ENCODE assay signal across 1 cellular context in genomic region chr3:12916159-12916558, GRCh38.
TF ChIP-seq lines count a peak whose summit lies in the region.

No MANE protein-coding gene starts in this region.

TF ChIP-seq in H1, 55 proteins besides CTCF, POLR2A, EP300 and RAD21 (continued from another document):
- TF ChIP-seq, protein P1, sequence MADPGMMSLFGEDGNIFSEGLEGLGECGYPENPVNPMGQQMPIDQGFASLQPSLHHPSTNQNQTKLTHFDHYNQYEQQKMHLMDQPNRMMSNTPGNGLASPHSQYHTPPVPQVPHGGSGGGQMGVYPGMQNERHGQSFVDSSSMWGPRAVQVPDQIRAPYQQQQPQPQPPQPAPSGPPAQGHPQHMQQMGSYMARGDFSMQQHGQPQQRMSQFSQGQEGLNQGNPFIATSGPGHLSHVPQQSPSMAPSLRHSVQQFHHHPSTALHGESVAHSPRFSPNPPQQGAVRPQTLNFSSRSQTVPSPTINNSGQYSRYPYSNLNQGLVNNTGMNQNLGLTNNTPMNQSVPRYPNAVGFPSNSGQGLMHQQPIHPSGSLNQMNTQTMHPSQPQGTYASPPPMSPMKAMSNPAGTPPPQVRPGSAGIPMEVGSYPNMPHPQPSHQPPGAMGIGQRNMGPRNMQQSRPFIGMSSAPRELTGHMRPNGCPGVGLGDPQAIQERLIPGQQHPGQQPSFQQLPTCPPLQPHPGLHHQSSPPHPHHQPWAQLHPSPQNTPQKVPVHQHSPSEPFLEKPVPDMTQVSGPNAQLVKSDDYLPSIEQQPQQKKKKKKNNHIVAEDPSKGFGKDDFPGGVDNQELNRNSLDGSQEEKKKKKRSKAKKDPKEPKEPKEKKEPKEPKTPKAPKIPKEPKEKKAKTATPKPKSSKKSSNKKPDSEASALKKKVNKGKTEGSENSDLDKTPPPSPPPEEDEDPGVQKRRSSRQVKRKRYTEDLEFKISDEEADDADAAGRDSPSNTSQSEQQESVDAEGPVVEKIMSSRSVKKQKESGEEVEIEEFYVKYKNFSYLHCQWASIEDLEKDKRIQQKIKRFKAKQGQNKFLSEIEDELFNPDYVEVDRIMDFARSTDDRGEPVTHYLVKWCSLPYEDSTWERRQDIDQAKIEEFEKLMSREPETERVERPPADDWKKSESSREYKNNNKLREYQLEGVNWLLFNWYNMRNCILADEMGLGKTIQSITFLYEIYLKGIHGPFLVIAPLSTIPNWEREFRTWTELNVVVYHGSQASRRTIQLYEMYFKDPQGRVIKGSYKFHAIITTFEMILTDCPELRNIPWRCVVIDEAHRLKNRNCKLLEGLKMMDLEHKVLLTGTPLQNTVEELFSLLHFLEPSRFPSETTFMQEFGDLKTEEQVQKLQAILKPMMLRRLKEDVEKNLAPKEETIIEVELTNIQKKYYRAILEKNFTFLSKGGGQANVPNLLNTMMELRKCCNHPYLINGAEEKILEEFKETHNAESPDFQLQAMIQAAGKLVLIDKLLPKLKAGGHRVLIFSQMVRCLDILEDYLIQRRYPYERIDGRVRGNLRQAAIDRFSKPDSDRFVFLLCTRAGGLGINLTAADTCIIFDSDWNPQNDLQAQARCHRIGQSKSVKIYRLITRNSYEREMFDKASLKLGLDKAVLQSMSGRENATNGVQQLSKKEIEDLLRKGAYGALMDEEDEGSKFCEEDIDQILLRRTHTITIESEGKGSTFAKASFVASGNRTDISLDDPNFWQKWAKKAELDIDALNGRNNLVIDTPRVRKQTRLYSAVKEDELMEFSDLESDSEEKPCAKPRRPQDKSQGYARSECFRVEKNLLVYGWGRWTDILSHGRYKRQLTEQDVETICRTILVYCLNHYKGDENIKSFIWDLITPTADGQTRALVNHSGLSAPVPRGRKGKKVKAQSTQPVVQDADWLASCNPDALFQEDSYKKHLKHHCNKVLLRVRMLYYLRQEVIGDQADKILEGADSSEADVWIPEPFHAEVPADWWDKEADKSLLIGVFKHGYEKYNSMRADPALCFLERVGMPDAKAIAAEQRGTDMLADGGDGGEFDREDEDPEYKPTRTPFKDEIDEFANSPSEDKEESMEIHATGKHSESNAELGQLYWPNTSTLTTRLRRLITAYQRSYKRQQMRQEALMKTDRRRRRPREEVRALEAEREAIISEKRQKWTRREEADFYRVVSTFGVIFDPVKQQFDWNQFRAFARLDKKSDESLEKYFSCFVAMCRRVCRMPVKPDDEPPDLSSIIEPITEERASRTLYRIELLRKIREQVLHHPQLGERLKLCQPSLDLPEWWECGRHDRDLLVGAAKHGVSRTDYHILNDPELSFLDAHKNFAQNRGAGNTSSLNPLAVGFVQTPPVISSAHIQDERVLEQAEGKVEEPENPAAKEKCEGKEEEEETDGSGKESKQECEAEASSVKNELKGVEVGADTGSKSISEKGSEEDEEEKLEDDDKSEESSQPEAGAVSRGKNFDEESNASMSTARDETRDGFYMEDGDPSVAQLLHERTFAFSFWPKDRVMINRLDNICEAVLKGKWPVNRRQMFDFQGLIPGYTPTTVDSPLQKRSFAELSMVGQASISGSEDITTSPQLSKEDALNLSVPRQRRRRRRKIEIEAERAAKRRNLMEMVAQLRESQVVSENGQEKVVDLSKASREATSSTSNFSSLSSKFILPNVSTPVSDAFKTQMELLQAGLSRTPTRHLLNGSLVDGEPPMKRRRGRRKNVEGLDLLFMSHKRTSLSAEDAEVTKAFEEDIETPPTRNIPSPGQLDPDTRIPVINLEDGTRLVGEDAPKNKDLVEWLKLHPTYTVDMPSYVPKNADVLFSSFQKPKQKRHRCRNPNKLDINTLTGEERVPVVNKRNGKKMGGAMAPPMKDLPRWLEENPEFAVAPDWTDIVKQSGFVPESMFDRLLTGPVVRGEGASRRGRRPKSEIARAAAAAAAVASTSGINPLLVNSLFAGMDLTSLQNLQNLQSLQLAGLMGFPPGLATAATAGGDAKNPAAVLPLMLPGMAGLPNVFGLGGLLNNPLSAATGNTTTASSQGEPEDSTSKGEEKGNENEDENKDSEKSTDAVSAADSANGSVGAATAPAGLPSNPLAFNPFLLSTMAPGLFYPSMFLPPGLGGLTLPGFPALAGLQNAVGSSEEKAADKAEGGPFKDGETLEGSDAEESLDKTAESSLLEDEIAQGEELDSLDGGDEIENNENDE (IDR thresholded peaks at IDR 0.05; ENCODE audit: insufficient replicate concordance, low read length), result no peak
- no peak for TF ChIP-seq HDAC6 (IDR thresholded peaks at IDR 0.05; ENCODE audit: low read depth, low read length)
- TF ChIP-seq TBP (IDR thresholded peaks at IDR 0.05; ENCODE audit: low read depth, low read length), result no peak
- no peak for TF ChIP-seq HDAC2 (IDR thresholded peaks at IDR 0.05; ENCODE audit: borderline replicate concordance in 1 of 2, low read depth in 2 of 2, low read length in 2 of 2)
- TF ChIP-seq SP2 (IDR thresholded peaks at IDR 0.05; ENCODE audit: low read length), result no peak
- no peak for TF ChIP-seq NRF1 (IDR thresholded peaks at IDR 0.05; ENCODE audit: low read depth, low read length)
- no peak for TF ChIP-seq BACH1 (IDR thresholded peaks at IDR 0.05; ENCODE audit: low read length)
